Comparison of ENCODE assay signal across 26 cellular contexts in genomic region chr12:4572670-4573069, GRCh38.
"Had no signal": no experiment of that assay in that cellular context is flagged by ENCODE, and none has a peak within 500 bp of the region (broad histone marks: within the 10 kb centered on the region; RNA-seq: fewer than 3 reads in every experiment).

No MANE protein-coding gene starts in this region.

- H3K4me3 Mint-ChIP-seq: activated CD4-positive, alpha-beta T cell treated with anti-CD3 and anti-CD28 coated beads for 36 hours; activated naive CD8-positive, alpha-beta T cell treated with anti-CD3 and anti-CD28 coated beads for 36 hours; activated T-cell treated with anti-CD3 and anti-CD28 coated beads, Interleukin-2, amount 50 U/mL, for 72 hours; endodermal cell; natural killer cell treated with Interleukin-12 subunit alpha and Interleukin-12 subunit beta and Interleukin-15 and Interleukin-18, amount 100 ng/mL, for 72 hours had no signal

- H3K27me3 ChIP-seq: adrenal gland, brain microvascular endothelial cell, spleen, suprapubic skin, tibial artery had no signal

- H3K9me3 ChIP-seq: adrenal gland, esophagus squamous epithelium, mucosa of descending colon, spleen, suprapubic skin, tibial artery had no signal

- H3K36me3 ChIP-seq: adrenal gland, brain microvascular endothelial cell, esophagus squamous epithelium, spleen, suprapubic skin, tibial artery had no signal

- H3K4me1 ChIP-seq: adrenal gland, esophagus squamous epithelium, suprapubic skin, tibial artery had no signal

- FAIRE-seq: astrocyte, islet of Langerhans had no signal

- H3K4me3 ChIP-seq: adrenal gland, coronary artery, esophagus squamous epithelium, mucosa of descending colon, spleen, suprapubic skin, tibial artery had no signal

- ATAC-seq: activated CD4-positive, alpha-beta T cell treated with anti-CD3 and anti-CD28 coated beads for 36 hours; activated T-cell treated with anti-CD3 and anti-CD28 coated beads, Interleukin-2, amount 50 U/mL, for 72 hours; left ventricle myocardium superior; mucosa of descending colon; natural killer cell treated with Interleukin-12 subunit alpha and Interleukin-12 subunit beta and Interleukin-15 and Interleukin-18, amount 100 ng/mL, for 72 hours; right cardiac atrium had no signal

- H3K27ac Mint-ChIP-seq: activated CD4-positive, alpha-beta T cell treated with anti-CD3 and anti-CD28 coated beads for 36 hours; activated naive CD8-positive, alpha-beta T cell treated with anti-CD3 and anti-CD28 coated beads for 36 hours; activated T-cell treated with anti-CD3 and anti-CD28 coated beads, Interleukin-2, amount 50 U/mL, for 72 hours; endodermal cell; natural killer cell treated with Interleukin-12 subunit alpha and Interleukin-12 subunit beta and Interleukin-15 and Interleukin-18, amount 100 ng/mL, for 72 hours had no signal

- H3K9me3 Mint-ChIP-seq: activated naive CD8-positive, alpha-beta T cell treated with anti-CD3 and anti-CD28 coated beads for 36 hours; activated T-cell treated with anti-CD3 and anti-CD28 coated beads, Interleukin-2, amount 50 U/mL, for 72 hours; endodermal cell; natural killer cell treated with Interleukin-12 subunit alpha and Interleukin-12 subunit beta and Interleukin-15 and Interleukin-18, amount 100 ng/mL, for 72 hours had no signal

- H3K4me1 Mint-ChIP-seq: activated CD4-positive, alpha-beta T cell treated with anti-CD3 and anti-CD28 coated beads for 36 hours had no signal

- DNase-seq: activated CD4-positive, alpha-beta T cell treated with anti-CD3 and anti-CD28 coated beads for 36 hours; activated CD4-positive, alpha-beta T cell treated with anti-CD3 and anti-CD28 coated beads, Interleukin-2, amount 50 U/mL, for 4 hours; activated CD4-positive, CD25-positive, alpha-beta regulatory T cell; activated naive CD4-positive, alpha-beta T cell; activated naive CD8-positive, alpha-beta T cell treated with anti-CD3 and anti-CD28 coated beads for 36 hours; activated T-cell treated with anti-CD3 and anti-CD28 coated beads for 4 hours; activated T-cell treated with anti-CD3 and anti-CD28 coated beads, Interleukin-2, amount 50 U/mL, for 72 hours; adrenal gland; brain microvascular endothelial cell; endodermal cell; esophagus squamous epithelium; foreskin melanocyte; glutamatergic neuron; left ventricle myocardium superior; mesenchymal stem cell; mucosa of descending colon; right cardiac atrium; spleen; stimulated activated naive CD4-positive, alpha-beta T cell; tibial artery had no signal

- H3K36me3 Mint-ChIP-seq: activated naive CD8-positive, alpha-beta T cell treated with anti-CD3 and anti-CD28 coated beads for 36 hours; natural killer cell treated with Interleukin-12 subunit alpha and Interleukin-12 subunit beta and Interleukin-15 and Interleukin-18, amount 100 ng/mL, for 72 hours had no signal

- H3K27me3 Mint-ChIP-seq: activated CD4-positive, alpha-beta T cell treated with anti-CD3 and anti-CD28 coated beads for 36 hours had no signal

- H3K27ac ChIP-seq: adrenal gland, brain microvascular endothelial cell, coronary artery, epithelial cell of prostate, esophagus squamous epithelium, suprapubic skin, tibial artery had no signal
